ENCODE assay signal across 18 cellular contexts in the genomic region with DNA sequence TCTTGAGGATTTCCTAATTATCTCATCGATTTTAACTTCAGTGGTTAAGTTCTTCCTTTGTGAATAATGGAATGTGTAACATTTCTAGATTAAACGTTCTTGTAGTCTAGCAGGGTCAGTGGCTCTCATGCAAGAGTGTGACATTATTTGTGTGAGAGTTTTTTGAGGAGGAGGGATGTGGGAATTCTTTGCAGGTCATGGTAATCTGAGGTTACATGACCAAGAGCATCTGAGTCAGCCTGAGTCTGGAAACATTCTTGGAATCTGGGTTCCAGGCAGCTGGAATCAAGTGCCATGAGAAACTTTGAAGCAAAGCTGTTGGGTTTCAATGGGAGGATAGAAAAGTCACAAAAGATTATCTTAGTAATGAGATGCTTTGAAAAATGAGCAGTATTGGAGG. TPM values are rescaled to one million over a fixed set of nuclear protein-coding genes. Genes with fewer than 3 reads are reported as not detected.
DNase-seq lines count a peak whose midpoint lies in the region; ATAC-seq, FAIRE-seq and TF ChIP-seq lines count a peak whose summit lies in the region.
"Had no signal": no experiment of that assay in that cellular context is flagged by ENCODE, and none has a peak within 500 bp of the region (broad histone marks: within the 10 kb centered on the region; RNA-seq: fewer than 3 reads in every experiment).

No MANE protein-coding gene starts in this region.

- CTCF ChIA-PET in activated CD4-positive, alpha-beta T cell treated with anti-CD3 and anti-CD28 coated beads for 36 hours (lab: Charles Lee): no interaction called here

- peak overlapping the region; percentile 34 for H3K27ac Mint-ChIP-seq in chondrocyte (ENCODE audit: unreplicated experiment)
- H3K27ac Mint-ChIP-seq in activated CD4-positive, alpha-beta T cell treated with anti-CD3 and anti-CD28 coated beads for 36 hours: no peak overlapping the region
- H3K27ac Mint-ChIP-seq: activated CD4-positive, alpha-beta memory T cell treated with anti-CD3 and anti-CD28 coated beads for 36 hours; dendritic cell treated with granulocyte-macrophage colony-stimulating factor and Interleukin-4, amounts not matched to agents 40 ng/mL and 50 ng/mL, for 4 days had no signal

- intact Hi-C loops in activated CD4-positive, alpha-beta T cell treated with anti-CD3 and anti-CD28 coated beads for 36 hours (cut with DNase I, micrococcal nuclease): no loop called here

- H3K36me3 ChIP-seq in HAP-1 (replicated peaks) (no peaks in the 10 kb centered on the region), gastroesophageal sphincter (no peaks in the 10 kb centered on the region)
- H3K36me3 ChIP-seq: left ventricle myocardium inferior had no signal

- peaks cover 2% of the 10 kb centered on the region for H3K36me3 Mint-ChIP-seq in chondrocyte (ENCODE audit: low read depth)
- H3K36me3 Mint-ChIP-seq in activated CD4-positive, alpha-beta T cell treated with anti-CD3 and anti-CD28 coated beads for 36 hours (ENCODE audit: low read depth): peaks cover 30% of the 10 kb centered on the region

- in situ Hi-C loops in HAP-1 (cut with MboI; ENCODE audit: low sequenced_read_pairs): no loop called here

- H3K9me3 Mint-ChIP-seq in chondrocyte (ENCODE audit: low read depth): no peaks in the 10 kb centered on the region
- no peaks in the 10 kb centered on the region for H3K9me3 Mint-ChIP-seq in activated CD4-positive, alpha-beta T cell treated with anti-CD3 and anti-CD28 coated beads for 36 hours (ENCODE audit: low read depth)
- H3K9me3 Mint-ChIP-seq: activated CD4-positive, alpha-beta memory T cell treated with anti-CD3 and anti-CD28 coated beads for 36 hours; dendritic cell treated with granulocyte-macrophage colony-stimulating factor and Interleukin-4, amounts not matched to agents 40 ng/mL and 50 ng/mL, for 4 days had no signal

- POLR2A ChIA-PET in activated CD4-positive, alpha-beta T cell treated with anti-CD3 and anti-CD28 coated beads for 36 hours (lab: Charles Lee): no interaction called here

- no peak for TF ChIP-seq EP300 in gastroesophageal sphincter (IDR thresholded peaks at IDR 0.05)

- H3K27ac ChIP-seq in gastroesophageal sphincter: no peak overlapping the region
- H3K27ac ChIP-seq: left ventricle myocardium inferior, stomach had no signal

- no peaks in the 10 kb centered on the region for H3K4me1 ChIP-seq in HAP-1
- H3K4me1 ChIP-seq in gastroesophageal sphincter: no peaks in the 10 kb centered on the region
- H3K4me1 ChIP-seq: left ventricle myocardium inferior, stomach had no signal

- H3K27me3 Mint-ChIP-seq in chondrocyte (ENCODE audit: low read depth): no peaks in the 10 kb centered on the region
- H3K27me3 Mint-ChIP-seq in activated CD4-positive, alpha-beta T cell treated with anti-CD3 and anti-CD28 coated beads for 36 hours: no peaks in the 10 kb centered on the region
- H3K27me3 Mint-ChIP-seq: activated CD4-positive, alpha-beta memory T cell treated with anti-CD3 and anti-CD28 coated beads for 36 hours; dendritic cell treated with granulocyte-macrophage colony-stimulating factor and Interleukin-4, amounts not matched to agents 40 ng/mL and 50 ng/mL, for 4 days; naive B cell had no signal

- H3K9me3 ChIP-seq in HAP-1 (no peaks in the 10 kb centered on the region), gastroesophageal sphincter (no peaks in the 10 kb centered on the region)
- H3K9me3 ChIP-seq: left ventricle myocardium inferior, stomach had no signal

- H3K4me3 ChIP-seq in HAP-1 (no peak overlapping the region), gastroesophageal sphincter (no peak overlapping the region)
- H3K4me3 ChIP-seq: left ventricle myocardium inferior, stomach had no signal

- no peak overlapping the region for H3K4me3 Mint-ChIP-seq in chondrocyte (ENCODE audit: unreplicated experiment)
- H3K4me3 Mint-ChIP-seq in activated CD4-positive, alpha-beta T cell treated with anti-CD3 and anti-CD28 coated beads for 36 hours: no peak overlapping the region
- H3K4me3 Mint-ChIP-seq: activated CD4-positive, alpha-beta memory T cell treated with anti-CD3 and anti-CD28 coated beads for 36 hours; dendritic cell treated with granulocyte-macrophage colony-stimulating factor and Interleukin-4, amounts not matched to agents 40 ng/mL and 50 ng/mL, for 4 days; naive B cell had no signal

- peaks cover 11% of the 10 kb centered on the region for H3K4me1 Mint-ChIP-seq in chondrocyte (ENCODE audit: low read depth)
- no peaks in the 10 kb centered on the region for H3K4me1 Mint-ChIP-seq in activated CD4-positive, alpha-beta T cell treated with anti-CD3 and anti-CD28 coated beads for 36 hours
- H3K4me1 Mint-ChIP-seq: naive B cell had no signal

- no peak for ATAC-seq in HG03045 (IDR thresholded peaks at IDR 0.05; ENCODE audit: unreplicated experiment)
- ATAC-seq in gastroesophageal sphincter: no peak
- no peak for ATAC-seq in activated CD4-positive, alpha-beta T cell treated with anti-CD3 and anti-CD28 coated beads for 36 hours

- TF ChIP-seq CTCF in AG09319 (IDR thresholded peaks at IDR 0.05; ENCODE audit: low read depth, low read length) (no peak), chondrocyte (IDR thresholded peaks at IDR 0.05) (no peak), gastroesophageal sphincter (IDR thresholded peaks at IDR 0.05) (no peak)

- peak; percentile 69 for FAIRE-seq in HTR-8/SVneo (lab: Jason Lieb, UNC)
- FAIRE-seq: TTC549 had no signal

- WGBS in gastroesophageal sphincter (ENCODE audit: low coverage in 1 of 2), 2 donors: 54 to 66% methylated on average over 2 of the region's 2 CpGs

- H3K27me3 ChIP-seq in HAP-1 (ENCODE audit: low read depth) (no peaks in the 10 kb centered on the region), gastroesophageal sphincter (no peaks in the 10 kb centered on the region)
- H3K27me3 ChIP-seq: stomach had no signal

- no peak for TF ChIP-seq POLR2A in gastroesophageal sphincter (IDR thresholded peaks at IDR 0.05)

- peak; percentile 67 for DNase-seq in AG09319 (ENCODE audit: extremely low read depth, low read depth)
- DNase-seq in HTR-8/SVneo (ENCODE audit: insufficient read length, low spot score): peak; percentile 27
- no peak for DNase-seq in chondrocyte (ENCODE audit: low spot score)
- peak; percentile 53 for DNase-seq in myocyte (ENCODE audit: low read depth)
- no peak for DNase-seq in HAP-1 (ENCODE audit: low spot score in 2 of 2)
- no peak for DNase-seq in activated CD4-positive, alpha-beta T cell treated with anti-CD3 and anti-CD28 coated beads for 36 hours
- DNase-seq: activated CD4-positive, alpha-beta memory T cell treated with anti-CD3 and anti-CD28 coated beads for 36 hours; aorta; C1 segment of cervical spinal cord; DND-41; left ventricle myocardium inferior; naive B cell; NCI-H2081 treated with DMSO at 0.1 percent for 48 hours; stomach had no signal

RNA-seq across cellular contexts. Expression of gene GK, which starts 49.5 kb away (rescaled TPM):
- total RNA-seq in chondrocyte (3.4 to 4.6 TPM (median 4.1 TPM) in 3 replicates), myocyte (3.8 and 5.5 TPM in 2 replicates), gastroesophageal sphincter (1 to 10 TPM; 3.4 to 9.6 (median 5.6) TPM)
- 1.4 TPM for polyA plus RNA-seq in myocyte (2012)
- total RNA-seq in activated CD4-positive, alpha-beta T cell treated with anti-CD3 and anti-CD28 coated beads for 36 hours: 100 to 1,000 TPM in 1 of 2 experiments, 10 to 100 TPM in 1; 77.8 to 106 TPM

Comparison
In these comparisons a context has a peak if more than half of its experiments do, and no peak if none do; other contexts are left out.
1. DNase-seq: peak in AG09319 (single experiment), HTR-8/SVneo (single experiment) and myocyte (single experiment); none in chondrocyte (single experiment), HAP-1 (0 of 2) and activated CD4-positive, alpha-beta T cell treated with anti-CD3 and anti-CD28 coated beads for 36 hours (single experiment).
2. RNA of gene GK, which starts 49.5 kb away (total RNA-seq): 77.8 to 106 TPM in activated CD4-positive, alpha-beta T cell treated with anti-CD3 and anti-CD28 coated beads for 36 hours; 3.4 to 9.6 TPM in gastroesophageal sphincter, 3.8 to 5.5 TPM in myocyte and 3.4 to 4.6 TPM in chondrocyte; every median in the first group is over 4 times any median in the second.